ENCODE assay signal across 24 cellular contexts in genomic region chr7:98464558-98464940, GRCh38.
"Had no signal": no experiment of that assay in that cellular context is flagged by ENCODE, and none has a peak within 500 bp of the region (broad histone marks: within the 10 kb centered on the region; RNA-seq: fewer than 3 reads in every experiment).

No MANE protein-coding gene starts in this region.

- H3K9me3 ChIP-seq: mucosa of descending colon had no signal

- DNase-seq: activated CD4-positive, alpha-beta T cell treated with anti-CD3 and anti-CD28 coated beads, Interleukin-2, amount 10 ng/mL, durations not matched to agents 24 days and 14 days; activated CD8-positive, alpha-beta memory T cell treated with anti-CD3 and anti-CD28 coated beads, Interleukin-2, amount 10 ng/mL, durations not matched to agents 7 days and 5 days; activated CD8-positive, alpha-beta T cell treated with anti-CD3 and anti-CD28 coated beads for 36 hours; activated effector memory CD4-positive, alpha-beta T cell treated with anti-CD3 and anti-CD28 coated beads, Interleukin-2, amount 50 U/mL, for 16 hours; activated naive CD4-positive, alpha-beta T cell treated with anti-CD3 and anti-CD28 coated beads, Interleukin-2, amount 50 U/mL, for 16 hours; activated naive CD8-positive, alpha-beta T cell treated with anti-CD3 and anti-CD28 coated beads, Interleukin-2, amount 50 U/mL, for 24 hours; activated T-cell treated with anti-CD3 and anti-CD28 coated beads for 4 hours; brain microvascular endothelial cell; dermis blood vessel endothelial cell; effector CD8-positive, alpha-beta T cell; erythroblast; foreskin keratinocyte; kidney glomerular epithelial cell; left ventricle myocardium inferior; mammary epithelial cell; mucosa of descending colon; naive B cell; sigmoid colon; stimulated activated CD4-positive, alpha-beta T cell treated with anti-CD3 and anti-CD28 coated beads, Interleukin-2, amount 100 ng/mL, for 48 hours; stimulated activated CD8-positive, alpha-beta memory T cell treated with anti-CD3 and anti-CD28 coated beads, Interleukin-4, amount 100 ng/mL, for 48 hours; stimulated activated naive B cell treated with anti-CD40 and anti-IgM and Interleukin-4, amounts not matched to agents 10 μg/mL and 1 μg/mL and 100 μg/mL, for 72 hours; T1000; upper lobe of left lung had no signal

- H3K27me3 ChIP-seq: brain microvascular endothelial cell, foreskin keratinocyte, hepatocyte, upper lobe of left lung had no signal

- H3K27ac ChIP-seq: brain microvascular endothelial cell, foreskin keratinocyte, hepatocyte, left ventricle myocardium inferior, sigmoid colon, upper lobe of left lung had no signal

- H3K4me3 ChIP-seq: hepatocyte, left ventricle myocardium inferior, mucosa of descending colon, sigmoid colon, upper lobe of left lung had no signal

- ATAC-seq: activated CD8-positive, alpha-beta memory T cell treated with anti-CD3 and anti-CD28 coated beads, Interleukin-2, amount 10 ng/mL, durations not matched to agents 7 days and 5 days; activated CD8-positive, alpha-beta T cell treated with anti-CD3 and anti-CD28 coated beads for 36 hours; activated naive CD8-positive, alpha-beta T cell treated with anti-CD3 and anti-CD28 coated beads, Interleukin-2, amount 50 U/mL, for 24 hours; foreskin keratinocyte; mucosa of descending colon; stimulated activated naive B cell treated with anti-CD40 and anti-IgM and Interleukin-4, amounts not matched to agents 10 μg/mL and 1 μg/mL and 100 μg/mL, for 72 hours had no signal

- H3K36me3 ChIP-seq: brain microvascular endothelial cell, left ventricle myocardium inferior, sigmoid colon, upper lobe of left lung had no signal

- H3K4me1 ChIP-seq: foreskin keratinocyte, left ventricle myocardium inferior, sigmoid colon, upper lobe of left lung had no signal
